In genomic region chr1:112729011-112729410, GRCh38 we compare ENCODE assay signal across 1 cellular context.
TF ChIP-seq lines count a peak whose summit lies in the region.
"Not testable (repeated sequence)": the region's sequence is repeated elsewhere in the genome, so short reads cannot be mapped to it uniquely, and the experiment has no call there.

No MANE protein-coding gene starts in this region.

TF ChIP-seq in K562, 482 proteins besides CTCF, POLR2A, EP300 and RAD21:
- peak in 1 of 2 experiments; percentile 35; a peak in 1 of 4 replicates for TF ChIP-seq MNT (conservative IDR thresholded peaks at IDR 0.05)
- not testable (repeated sequence) for TF ChIP-seq ID3 (CRISPR knock-in tag; IDR thresholded peaks at IDR 0.05); TEAD4 (CRISPR knock-in tag; IDR thresholded peaks at IDR 0.05; ENCODE audit: borderline replicate concordance)
- TF ChIP-seq ID3 (tag; IDR thresholded peaks at IDR 0.05), result peak; percentile 65; the same call in 1 of the 2 replicates
- peak; percentile 74 for TF ChIP-seq TAL1 (IDR thresholded peaks at IDR 0.05)
- TF ChIP-seq TRIM24 (IDR thresholded peaks at IDR 0.05), result 0 out of 4 replicates have a peak, but pooled peaks of 1 of the 2 experiments have one; percentile 21
- TF ChIP-seq CBFA2T2 (conservative IDR thresholded peaks at IDR 0.05), result peak; percentile 81
- peak; percentile 53 for TF ChIP-seq NCOR1 (IDR thresholded peaks at IDR 0.05)
- TF ChIP-seq TEAD4 (IDR thresholded peaks at IDR 0.05; ENCODE audit: low read length), result 0 out of 2 replicates have a peak, but pooled peaks have one; percentile 21
- peak; percentile 76 for TF ChIP-seq TCF3 (CRISPR knock-in tag; IDR thresholded peaks at IDR 0.05)
- 0 out of 2 replicates have a peak, but pooled peaks have one; percentile 14 for TF ChIP-seq MTA2 (IDR thresholded peaks at IDR 0.05; ENCODE audit: low read depth)
- TF ChIP-seq ARID1B (IDR thresholded peaks at IDR 0.05), result peak; percentile 54
- 0 out of 4 replicates have a peak, but pooled peaks of 1 of the 2 experiments have one; percentile 41 for TF ChIP-seq FOXA3 (CRISPR knock-in tag; conservative IDR thresholded peaks at IDR 0.05 in 1 of 2, IDR thresholded peaks at IDR 0.05 in 1 of 2)
- TF ChIP-seq SMARCA4 (IDR thresholded peaks at IDR 0.05), result 0 out of 2 replicates have a peak, but pooled peaks have one; percentile 26
- peak; percentile 83 for TF ChIP-seq CBFA2T3 (IDR thresholded peaks at IDR 0.05)
- peak; percentile 72 for TF ChIP-seq MAX (CRISPR knock-in tag; IDR thresholded peaks at IDR 0.05)
